20 cellular contexts compared by ENCODE assay signal in genomic region chr2:171475979-171476378, GRCh38. TPM values are rescaled to one million over a fixed set of nuclear protein-coding genes. Genes with fewer than 3 reads are reported as not detected.
DNase-seq lines count a peak whose midpoint lies in the region; ATAC-seq, FAIRE-seq and TF ChIP-seq lines count a peak whose summit lies in the region.
"Had no signal": no experiment of that assay in that cellular context is flagged by ENCODE, and none has a peak within 500 bp of the region (broad histone marks: within the 10 kb centered on the region; RNA-seq: fewer than 3 reads in every experiment).

No MANE protein-coding gene starts in this region.

- no peak overlapping the region for H3K9ac ChIP-seq in liver (ENCODE audit: low read depth in 1 of 2, low read length in 2 of 2)
- H3K9ac ChIP-seq: BLaER1 had no signal

- no peaks in the 10 kb centered on the region for H3K9me3 Mint-ChIP-seq in activated T-helper 1 cell treated with anti-CD3 and anti-CD28 coated beads, Interleukin-12 subunit alpha, Interleukin-12 subunit beta, Interleukin-2, Interleukin-4 antibody, amounts not matched to agents 30 ng/mL and 10 ng/mL and 1 ng/mL, durations not matched to agents 14 hours and 24 hours and 36 hours
- H3K9me3 Mint-ChIP-seq: CD4-positive, CD25-positive, alpha-beta regulatory T cell; CD8-positive, alpha-beta T cell had no signal

- H3K36me3 Mint-ChIP-seq in activated T-helper 1 cell treated with anti-CD3 and anti-CD28 coated beads, Interleukin-12 subunit alpha, Interleukin-12 subunit beta, Interleukin-2, Interleukin-4 antibody, amounts not matched to agents 30 ng/mL and 10 ng/mL and 1 ng/mL, durations not matched to agents 14 hours and 24 hours and 36 hours (ENCODE audit: low read depth): peaks cover 35% of the 10 kb centered on the region

- intact Hi-C loops in left colon (cut with DNase I, micrococcal nuclease): no loop called here
- intact Hi-C loops in thyroid gland (cut with DNase I): no loop called here
- intact Hi-C loops in activated T-helper 1 cell treated with anti-CD3 and anti-CD28 coated beads, Interleukin-12 subunit alpha, Interleukin-12 subunit beta, Interleukin-2, Interleukin-4 antibody, amounts not matched to agents 30 ng/mL and 10 ng/mL and 1 ng/mL, durations not matched to agents 14 hours and 24 hours and 36 hours (cut with micrococcal nuclease): no loop called here

- H3K27ac Mint-ChIP-seq in activated T-helper 1 cell treated with anti-CD3 and anti-CD28 coated beads, Interleukin-12 subunit alpha, Interleukin-12 subunit beta, Interleukin-2, Interleukin-4 antibody, amounts not matched to agents 30 ng/mL and 10 ng/mL and 1 ng/mL, durations not matched to agents 14 hours and 24 hours and 36 hours: no peak overlapping the region
- H3K27ac Mint-ChIP-seq: B cell; CD4-positive, CD25-positive, alpha-beta regulatory T cell; CD8-positive, alpha-beta T cell had no signal

- H3K27me3 ChIP-seq in liver (ENCODE audit: control insufficient read depth in 4 of 4, insufficient read depth in 4 of 4, low read length in 3 of 4): no peaks in the 10 kb centered on the region
- no peaks in the 10 kb centered on the region for H3K27me3 ChIP-seq in thyroid gland
- H3K27me3 ChIP-seq: BLaER1 had no signal

- H3K4me3 ChIP-seq in liver (ENCODE audit: low read depth in 1 of 3, low read length in 3 of 3): no peak overlapping the region
- no peak overlapping the region for H3K4me3 ChIP-seq in thyroid gland (replicated peaks in 1 of 3)
- H3K4me3 ChIP-seq: BLaER1, HAP-1 had no signal

- H3K36me3 ChIP-seq in liver (ENCODE audit: control insufficient read depth in 4 of 4, insufficient read depth in 3 of 4, low read depth in 1 of 4, low read length in 3 of 4): peaks cover 0 to 3% (median under 1%) of the 10 kb centered on the region in 4 donors
- H3K36me3 ChIP-seq in thyroid gland: no peaks in the 10 kb centered on the region

- no peaks in the 10 kb centered on the region for H3K27me3 Mint-ChIP-seq in activated T-helper 1 cell treated with anti-CD3 and anti-CD28 coated beads, Interleukin-12 subunit alpha, Interleukin-12 subunit beta, Interleukin-2, Interleukin-4 antibody, amounts not matched to agents 30 ng/mL and 10 ng/mL and 1 ng/mL, durations not matched to agents 14 hours and 24 hours and 36 hours (ENCODE audit: insufficient read depth)
- H3K27me3 Mint-ChIP-seq: B cell; CD4-positive, CD25-positive, alpha-beta regulatory T cell had no signal

- H3K4me1 ChIP-seq in liver (ENCODE audit: control insufficient read depth in 4 of 4, insufficient read depth in 4 of 4, low read length in 3 of 4) (peaks cover 0 to 8% (median 4%) of the 10 kb centered on the region in 4 donors), thyroid gland (peaks cover 21 to 23% of the 10 kb centered on the region in 2 donors)
- H3K4me1 ChIP-seq: BLaER1, Caco-2, HAP-1 had no signal

- 33% methylated on average over 1 of the region's 1 CpG for WGBS in liver
- 36 to 43% methylated on average over 1 of the region's 1 CpG for WGBS in thyroid gland, 2 donors

- no peak for TF ChIP-seq POLR2A in GM12891 (IDR thresholded peaks at IDR 0.05; ENCODE audit: low read depth, low read length)
- TF ChIP-seq POLR2A in thyroid gland (IDR thresholded peaks at IDR 0.05): no peak

- H3K4me1 Mint-ChIP-seq in activated T-helper 1 cell treated with anti-CD3 and anti-CD28 coated beads, Interleukin-12 subunit alpha, Interleukin-12 subunit beta, Interleukin-2, Interleukin-4 antibody, amounts not matched to agents 30 ng/mL and 10 ng/mL and 1 ng/mL, durations not matched to agents 14 hours and 24 hours and 36 hours (ENCODE audit: low read depth): peaks cover 5% of the 10 kb centered on the region
- H3K4me1 Mint-ChIP-seq: B cell had no signal

- no peak for DNase-seq in GM12891 (ENCODE audit: insufficient read length, low spot score)
- DNase-seq in left colon: no peak
- no peak for DNase-seq in thyroid gland
- DNase-seq in activated T-helper 1 cell treated with anti-CD3 and anti-CD28 coated beads, Interleukin-12 subunit alpha, Interleukin-12 subunit beta, Interleukin-2, Interleukin-4 antibody, amounts not matched to agents 30 ng/mL and 10 ng/mL and 1 ng/mL, durations not matched to agents 14 hours and 24 hours and 36 hours (ENCODE audit: low spot score): no peak
- no peak for DNase-seq in HTR-8/SVneo (ENCODE audit: insufficient read length, low spot score)
- DNase-seq: Caco-2; CD8-positive, alpha-beta T cell; DMS153; DND-41; GOT3 had no signal

- peak in 1 of 2 donors; percentile 8 for TF ChIP-seq RAD21 in liver (IDR thresholded peaks at IDR 0.05)

- H3K4me3 Mint-ChIP-seq in activated T-helper 1 cell treated with anti-CD3 and anti-CD28 coated beads, Interleukin-12 subunit alpha, Interleukin-12 subunit beta, Interleukin-2, Interleukin-4 antibody, amounts not matched to agents 30 ng/mL and 10 ng/mL and 1 ng/mL, durations not matched to agents 14 hours and 24 hours and 36 hours: no peak overlapping the region
- H3K4me3 Mint-ChIP-seq: B cell; CD4-positive, CD25-positive, alpha-beta regulatory T cell; CD8-positive, alpha-beta T cell had no signal

- no peak for TF ChIP-seq CTCF in liver (IDR thresholded peaks at IDR 0.05; ENCODE audit: low read depth, low read length, missing input control)
- TF ChIP-seq CTCF in thyroid gland (IDR thresholded peaks at IDR 0.05): no peak

- no peaks in the 10 kb centered on the region for H3K9me3 ChIP-seq in liver (ENCODE audit: control insufficient read depth in 4 of 4, low read length in 3 of 4)
- H3K9me3 ChIP-seq in thyroid gland: no peaks in the 10 kb centered on the region
- H3K9me3 ChIP-seq: BLaER1, Caco-2, HAP-1 had no signal

- FAIRE-seq in GM12891 (lab: Jason Lieb, UNC) (no peak), HTR-8/SVneo (lab: Jason Lieb, UNC) (no peak)
- FAIRE-seq: G401.6, H54 had no signal

- ATAC-seq in left colon: peak; percentile 79
- ATAC-seq in GM18511 (IDR thresholded peaks at IDR 0.05; ENCODE audit: unreplicated experiment): no peak
- ATAC-seq: CD8-positive, alpha-beta T cell had no signal

- H3K27ac ChIP-seq in liver (ENCODE audit: low read depth in 1 of 2, low read length in 2 of 2): no peak overlapping the region
- peak overlapping the region in 2 of 3 donors; percentile 30 to 42 for H3K27ac ChIP-seq in thyroid gland
- H3K27ac ChIP-seq: 22Rv1, BLaER1, C4-2B had no signal

TF ChIP-seq in GM12891, 5 proteins besides CTCF, POLR2A, EP300 and RAD21:
- TF ChIP-seq TAF1 (IDR thresholded peaks at IDR 0.05; ENCODE audit: low read depth, low read length) (no peak), PAX5 (IDR thresholded peaks at IDR 0.05; ENCODE audit: insufficient read depth, low read length, severe bottlenecking) (peak; percentile 24), POU2F2 (IDR thresholded peaks at IDR 0.05; ENCODE audit: low read depth, low read length) (no peak), SPI1 (IDR thresholded peaks at IDR 0.05; ENCODE audit: low read depth, low read length) (no peak)

TF ChIP-seq in liver, 16 proteins besides CTCF, POLR2A, EP300 and RAD21 (continues in another document):
- TF ChIP-seq SP1 (IDR thresholded peaks at IDR 0.05) (peak; percentile 78), HNF4G (IDR thresholded peaks at IDR 0.05) (peak; percentile 57), YY1 (IDR thresholded peaks at IDR 0.05) (no peak), GABPA (IDR thresholded peaks at IDR 0.05 in 1 of 2, conservative IDR thresholded peaks at IDR 0.05 in 1 of 2) (no peak)
- TF ChIP-seq, protein P1, sequence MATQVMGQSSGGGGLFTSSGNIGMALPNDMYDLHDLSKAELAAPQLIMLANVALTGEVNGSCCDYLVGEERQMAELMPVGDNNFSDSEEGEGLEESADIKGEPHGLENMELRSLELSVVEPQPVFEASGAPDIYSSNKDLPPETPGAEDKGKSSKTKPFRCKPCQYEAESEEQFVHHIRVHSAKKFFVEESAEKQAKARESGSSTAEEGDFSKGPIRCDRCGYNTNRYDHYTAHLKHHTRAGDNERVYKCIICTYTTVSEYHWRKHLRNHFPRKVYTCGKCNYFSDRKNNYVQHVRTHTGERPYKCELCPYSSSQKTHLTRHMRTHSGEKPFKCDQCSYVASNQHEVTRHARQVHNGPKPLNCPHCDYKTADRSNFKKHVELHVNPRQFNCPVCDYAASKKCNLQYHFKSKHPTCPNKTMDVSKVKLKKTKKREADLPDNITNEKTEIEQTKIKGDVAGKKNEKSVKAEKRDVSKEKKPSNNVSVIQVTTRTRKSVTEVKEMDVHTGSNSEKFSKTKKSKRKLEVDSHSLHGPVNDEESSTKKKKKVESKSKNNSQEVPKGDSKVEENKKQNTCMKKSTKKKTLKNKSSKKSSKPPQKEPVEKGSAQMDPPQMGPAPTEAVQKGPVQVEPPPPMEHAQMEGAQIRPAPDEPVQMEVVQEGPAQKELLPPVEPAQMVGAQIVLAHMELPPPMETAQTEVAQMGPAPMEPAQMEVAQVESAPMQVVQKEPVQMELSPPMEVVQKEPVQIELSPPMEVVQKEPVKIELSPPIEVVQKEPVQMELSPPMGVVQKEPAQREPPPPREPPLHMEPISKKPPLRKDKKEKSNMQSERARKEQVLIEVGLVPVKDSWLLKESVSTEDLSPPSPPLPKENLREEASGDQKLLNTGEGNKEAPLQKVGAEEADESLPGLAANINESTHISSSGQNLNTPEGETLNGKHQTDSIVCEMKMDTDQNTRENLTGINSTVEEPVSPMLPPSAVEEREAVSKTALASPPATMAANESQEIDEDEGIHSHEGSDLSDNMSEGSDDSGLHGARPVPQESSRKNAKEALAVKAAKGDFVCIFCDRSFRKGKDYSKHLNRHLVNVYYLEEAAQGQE (IDR thresholded peaks at IDR 0.05): peak; percentile 25

RNA-seq across cellular contexts. Expression of gene DCAF17, which starts 42.0 kb away (rescaled TPM):
- polyA plus RNA-seq in GM12891 (2012; ENCODE audit: low read depth, missing spikeins): 8.4 TPM
- total RNA-seq in left colon (10 to 100 TPM; 10.7 to 15.6 TPM), liver (10 to 100 TPM in 1 of 2 donors, 1 to 10 TPM in 1; 9.2 to 10.4 TPM), thyroid gland (10 to 100 TPM; 38.7 to 52.1 (median 46.2) TPM)
- 1 to 10 TPM; 2.5 to 3.0 TPM for polyA plus RNA-seq in liver
- total RNA-seq in activated T-helper 1 cell treated with anti-CD3 and anti-CD28 coated beads, Interleukin-12 subunit alpha, Interleukin-12 subunit beta, Interleukin-2, Interleukin-4 antibody, amounts not matched to agents 30 ng/mL and 10 ng/mL and 1 ng/mL, durations not matched to agents 14 hours and 24 hours and 36 hours: 23.9 and 24.9 TPM in 2 replicates

RNA-seq across cellular contexts. Expression of gene METTL8, which starts 42.2 kb away (rescaled TPM):
- 35.0 TPM for polyA plus RNA-seq in GM12891 (2012; ENCODE audit: low read depth, missing spikeins)
- total RNA-seq in left colon (10 to 100 TPM; 17.0 to 18.0 TPM), liver (1 to 10 TPM; 5.2 to 6.6 TPM), thyroid gland (10 to 100 TPM; 10.6 to 13.7 (median 13.2) TPM)
- polyA plus RNA-seq in liver: 1 to 10 TPM; 3.6 to 8.1 TPM
- total RNA-seq in activated T-helper 1 cell treated with anti-CD3 and anti-CD28 coated beads, Interleukin-12 subunit alpha, Interleukin-12 subunit beta, Interleukin-2, Interleukin-4 antibody, amounts not matched to agents 30 ng/mL and 10 ng/mL and 1 ng/mL, durations not matched to agents 14 hours and 24 hours and 36 hours: 31.8 and 36.4 TPM in 2 replicates

RNA-seq across cellular contexts. Expression of gene CYBRD1, which starts 46.3 kb away (rescaled TPM):
- 17.5 TPM for polyA plus RNA-seq in GM12891 (2012; ENCODE audit: low read depth, missing spikeins)
- total RNA-seq in left colon (10 to 100 TPM; 46.8 to 73.1 TPM), liver (10 to 100 TPM; 12.8 to 51.1 TPM), thyroid gland (100 to 1,000 TPM; 462 to 802 (median 490) TPM)
- 1 to 10 TPM; 5.8 to 6.0 TPM for polyA plus RNA-seq in liver
- total RNA-seq in activated T-helper 1 cell treated with anti-CD3 and anti-CD28 coated beads, Interleukin-12 subunit alpha, Interleukin-12 subunit beta, Interleukin-2, Interleukin-4 antibody, amounts not matched to agents 30 ng/mL and 10 ng/mL and 1 ng/mL, durations not matched to agents 14 hours and 24 hours and 36 hours: 4.1 and 4.2 TPM in 2 replicates
- total RNA-seq: B cell had no signal

Comparison
In these comparisons a context has a peak if more than half of its experiments do, and no peak if none do; other contexts are left out.
1. H3K27ac ChIP-seq: peak in thyroid gland (2 of 3); none in liver (0 of 2).
2. RNA of gene CYBRD1, which starts 46.3 kb away (total RNA-seq): 462 to 802 TPM in thyroid gland; 46.8 to 73.1 TPM in left colon, 12.8 to 51.1 TPM in liver and 4.1 to 4.2 TPM in activated T-helper 1 cell treated with anti-CD3 and anti-CD28 coated beads, Interleukin-12 subunit alpha, Interleukin-12 subunit beta, Interleukin-2, Interleukin-4 antibody, amounts not matched to agents 30 ng/mL and 10 ng/mL and 1 ng/mL, durations not matched to agents 14 hours and 24 hours and 36 hours; every median in the first group is over 4 times any median in the second.